Comparison of ENCODE assay signal across 8 cellular contexts in genomic region chrX:107601759-107602158, GRCh38.
"Had no signal": no experiment of that assay in that cellular context is flagged by ENCODE, and none has a peak within 500 bp of the region (broad histone marks: within the 10 kb centered on the region; RNA-seq: fewer than 3 reads in every experiment).

No MANE protein-coding gene starts in this region.

- H3K4me2 ChIP-seq: GM23338 had no signal

- H3K9me3 ChIP-seq: HAP-1 had no signal

- ATAC-seq: GM23338, HCT116 had no signal

- H3K9ac ChIP-seq: GM23248 had no signal

- H2AFZ ChIP-seq: GM23248, GM23338 had no signal

- DNase-seq: GM23248, GOT3, H9, HCEC 1CT, HFFc6 had no signal

- H3K4me3 ChIP-seq: GM23248, GM23338, HAP-1 had no signal

- H3K27ac ChIP-seq: GM23248 had no signal

- H3K36me3 ChIP-seq: HAP-1 had no signal
